Comparison of ENCODE assay signal across 13 cellular contexts in the genomic region with DNA sequence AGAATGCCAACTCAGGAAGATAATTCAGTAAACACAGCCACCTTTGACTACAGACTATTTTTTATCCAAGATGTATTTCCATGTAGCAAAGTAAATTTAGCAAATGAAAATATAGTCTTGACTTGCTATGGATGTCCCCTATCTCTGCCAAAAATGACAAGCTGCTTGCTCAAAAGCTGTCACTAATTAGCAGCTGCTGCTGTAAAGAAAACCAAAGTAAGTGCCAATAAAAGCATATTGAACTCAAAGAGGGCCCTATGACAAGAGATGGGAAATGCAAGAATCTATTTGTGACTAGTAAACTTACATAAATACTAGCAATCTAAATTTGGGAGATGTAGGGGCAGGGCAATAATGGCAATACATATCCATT. TPM values are rescaled to one million over a fixed set of nuclear protein-coding genes. Genes with fewer than 3 reads are reported as not detected.
A peak's percentile ranks its signal among the peaks of the same experiment; 100 is the strongest.
DNase-seq lines count a peak whose midpoint lies in the region; ATAC-seq and TF ChIP-seq lines count a peak whose summit lies in the region.
"Had no signal": no experiment of that assay in that cellular context is flagged by ENCODE, and none has a peak within 500 bp of the region (broad histone marks: within the 10 kb centered on the region; RNA-seq: fewer than 3 reads in every experiment).

No MANE protein-coding gene starts in this region.

- CTCF ChIA-PET in RWPE1 (lab: Yijun Ruan, JAX) = interaction anchor here (0.9 kb wide), 1 partner anchor 31 kb away, joined by 3 read pairs; no protein-coding TSS in a partner anchor

- H3K4me1 ChIP-seq in neutrophil (ENCODE audit: control insufficient read depth in 1 of 2, insufficient read depth in 1 of 2, low read depth in 1 of 2, low read length in 1 of 2) (peaks cover 95% of the 10 kb centered on the region in 2 experiments), prostate gland (replicated peaks) (no peaks in the 10 kb centered on the region)

- TF ChIP-seq CTCF in brain microvascular endothelial cell (IDR thresholded peaks at IDR 0.05; ENCODE audit: low read depth, low read length, missing control alignments) (no peak), neutrophil (IDR thresholded peaks at IDR 0.05) (no peak), prostate gland (IDR thresholded peaks at IDR 0.05) (no peak), RWPE1 (conservative IDR thresholded peaks at IDR 0.05; ENCODE audit: low read depth) (no peak)

- H3K27me3 ChIP-seq in brain microvascular endothelial cell (replicated peaks) (no peaks in the 10 kb centered on the region), neutrophil (no peaks in the 10 kb centered on the region), prostate gland (replicated peaks; ENCODE audit: insufficient read depth) (no peaks in the 10 kb centered on the region)
- H3K27me3 ChIP-seq: colonic mucosa, foreskin keratinocyte, right lobe of liver, suprapubic skin had no signal

- intact Hi-C loops in prostate gland (cut with DNase I) = no loop called here

- H3K27ac ChIP-seq in brain microvascular endothelial cell = peak overlapping the region; percentile 17
- peak overlapping the region; percentile 61 for H3K27ac ChIP-seq in neutrophil
- H3K27ac ChIP-seq in prostate gland = no peak overlapping the region
- H3K27ac ChIP-seq in RWPE1 = no peak overlapping the region
- H3K27ac ChIP-seq: colonic mucosa, right lobe of liver, suprapubic skin, WERI-Rb-1 had no signal

- POLR2A ChIA-PET in RWPE1 (lab: Yijun Ruan, JAX; ENCODE audit: low non-redundant PET) = no interaction called here

- TF ChIP-seq POLR2A in prostate gland (IDR thresholded peaks at IDR 0.05) = no peak

- in situ Hi-C loops in G401 (cut with HindIII; ENCODE audit: low sequenced_read_pairs) = no loop called here
- in situ Hi-C loops in brain microvascular endothelial cell (cut with HindIII; ENCODE audit: low pct_ligation_motif_present, low sequenced_read_pairs) = no loop called here

- H3K9me3 ChIP-seq in neutrophil (no peaks in the 10 kb centered on the region), prostate gland (no peaks in the 10 kb centered on the region)
- H3K9me3 ChIP-seq: colonic mucosa, right lobe of liver, suprapubic skin had no signal

- H3K36me3 ChIP-seq in brain microvascular endothelial cell (replicated peaks) (no peaks in the 10 kb centered on the region), neutrophil (no peaks in the 10 kb centered on the region), prostate gland (no peaks in the 10 kb centered on the region)
- H3K36me3 ChIP-seq: colonic mucosa, right lobe of liver, suprapubic skin, WERI-Rb-1 had no signal

- DNase-seq in G401 (ENCODE audit: low spot score) = peak; percentile 89
- DNase-seq in NCI-H2171 (lab: John Stamatoyannopoulos, UW) = peak; percentile 50
- no peak for DNase-seq in brain microvascular endothelial cell
- DNase-seq in prostate gland (ENCODE audit: low spot score) = no peak
- DNase-seq in RWPE1 (ENCODE audit: low spot score) = no peak
- DNase-seq: colonic mucosa, right lobe of liver, SHP77, WERI-Rb-1 had no signal

- no peak for ATAC-seq in HG02678 (IDR thresholded peaks at IDR 0.05; ENCODE audit: unreplicated experiment)
- ATAC-seq: foreskin keratinocyte, right lobe of liver had no signal

- no peak overlapping the region for H3K4me3 ChIP-seq in brain microvascular endothelial cell (ENCODE audit: low read depth, low read length)
- H3K4me3 ChIP-seq in neutrophil (ENCODE audit: low read depth in 1 of 2, low read length in 1 of 2) = peak overlapping the region in 1 of 2 experiments; percentile 2
- H3K4me3 ChIP-seq in prostate gland = no peak overlapping the region
- H3K4me3 ChIP-seq: colonic mucosa, right lobe of liver, suprapubic skin had no signal

RNA-seq across cellular contexts. Expression of gene STAT5B, which starts 23.0 kb away (rescaled TPM):
- total RNA-seq in G401 (2014; rRNA removed; shearing (Covaris generic)) = 10.4 and 15.8 TPM in 2 replicates
- total RNA-seq in prostate gland = 10 to 100 TPM; 58.0 to 83.8 TPM

RNA-seq across cellular contexts. Expression of gene STAT5A, which starts 35.1 kb away (rescaled TPM):
- total RNA-seq in G401 (2014; rRNA removed; shearing (Covaris generic)) = 0.18 and 0.31 TPM in 2 replicates
- total RNA-seq in prostate gland = 10 to 100 TPM; 31.1 to 45.8 TPM

RNA-seq across cellular contexts. Expression of gene GHDC, which starts 58.9 kb away (rescaled TPM):
- total RNA-seq in G401 (2014; rRNA removed; shearing (Covaris generic)) = 1.1 and 1.4 TPM in 2 replicates
- 100 to 1,000 TPM in 1 of 2 donors, 10 to 100 TPM in 1; 45.3 to 106 TPM for total RNA-seq in prostate gland

Comparison
In these comparisons a context has a peak if more than half of its experiments do, and no peak if none do; other contexts are left out.
1. DNase-seq: peak in G401 (single experiment) and NCI-H2171 (single experiment); none in brain microvascular endothelial cell (single experiment), prostate gland (single experiment) and RWPE1 (single experiment).
2. H3K27ac ChIP-seq: peak in brain microvascular endothelial cell (single experiment) and neutrophil (single experiment); none in prostate gland (0 of 2) and RWPE1 (single experiment).
3. RNA of gene STAT5A, which starts 35.1 kb away (total RNA-seq): 31.1 to 45.8 TPM in prostate gland; 0.18 to 0.31 TPM in G401; every median in the first group is over 10 times any median in the second.
4. RNA of gene GHDC, which starts 58.9 kb away (total RNA-seq): 45.3 to 106 TPM in prostate gland; 1.1 to 1.4 TPM in G401; every median in the first group is over 10 times any median in the second.